13 cellular contexts compared by ENCODE assay signal in genomic region chr2:189534854-189535253, GRCh38. TPM values are rescaled to one million over a fixed set of nuclear protein-coding genes. Genes with fewer than 3 reads are reported as not detected.
DNase-seq lines count a peak whose midpoint lies in the region; ATAC-seq, FAIRE-seq and TF ChIP-seq lines count a peak whose summit lies in the region.
"Had no signal": no experiment of that assay in that cellular context is flagged by ENCODE, and none has a peak within 500 bp of the region (broad histone marks: within the 10 kb centered on the region; RNA-seq: fewer than 3 reads in every experiment).

No MANE protein-coding gene starts in this region.

- H3K4me1 Mint-ChIP-seq in activated T-helper 17 cell treated with anti-CD3 and anti-CD28 coated beads, Interleukin-2, amount 50 U/mL, for 72 hours: no peaks in the 10 kb centered on the region

- CTCF ChIA-PET in HEK293T (lab: Yijun Ruan, JAX): no interaction called here

- no peak overlapping the region for H3K4me2 ChIP-seq in smooth muscle cell

- H3K9me3 Mint-ChIP-seq in activated T-helper 17 cell treated with anti-CD3 and anti-CD28 coated beads, Interleukin-2, amount 50 U/mL, for 72 hours: no peaks in the 10 kb centered on the region

- peak; percentile 11 for FAIRE-seq in H54 (lab: Jason Lieb, UNC)

- no peaks in the 10 kb centered on the region for H4K20me1 ChIP-seq in smooth muscle cell (ENCODE audit: low read depth)

- POLR2A ChIA-PET in HEK293T (lab: Yijun Ruan, JAX): no interaction called here

- no peaks in the 10 kb centered on the region for H3K36me3 Mint-ChIP-seq in activated T-helper 17 cell treated with anti-CD3 and anti-CD28 coated beads, Interleukin-2, amount 50 U/mL, for 72 hours (ENCODE audit: low read depth)

- H3K79me2 ChIP-seq in smooth muscle cell (ENCODE audit: low read depth): no peaks in the 10 kb centered on the region

- H3K27ac Mint-ChIP-seq in activated T-helper 17 cell treated with anti-CD3 and anti-CD28 coated beads, Interleukin-2, amount 50 U/mL, for 72 hours: no peak overlapping the region
- H3K27ac Mint-ChIP-seq: activated CD8-positive, alpha-beta T cell treated with anti-CD3 and anti-CD28 coated beads, Interleukin-2, amount 10 ng/mL, durations not matched to agents 7 days and 5 days had no signal

- H3K27me3 ChIP-seq in adrenal gland (no peaks in the 10 kb centered on the region), smooth muscle cell (ENCODE audit: low read depth) (no peaks in the 10 kb centered on the region)

- no peak overlapping the region for H3K9ac ChIP-seq in smooth muscle cell (ENCODE audit: low read depth)

- no peak for DNase-seq in H54 (ENCODE audit: insufficient read length, low spot score)
- DNase-seq in adrenal gland: no peak
- no peak for DNase-seq in left ventricle myocardium superior
- no peak for DNase-seq in smooth muscle cell (lab: John Stamatoyannopoulos, UW; ENCODE audit: unreplicated experiment)
- DNase-seq in NCI-H526 treated with DMSO at 0.1 percent for 48 hours (lab: John Stamatoyannopoulos, UW): no peak
- no peak for DNase-seq in NCI-H2107 (lab: John Stamatoyannopoulos, UW)
- no peak for DNase-seq in HEK293T (ENCODE audit: extremely low spot score)
- DNase-seq: activated CD8-positive, alpha-beta T cell treated with anti-CD3 and anti-CD28 coated beads, Interleukin-2, amount 10 ng/mL, durations not matched to agents 7 days and 5 days; erythroblast; Karpas-422; retina; T-helper 1 cell had no signal

- no peak overlapping the region for H3K4me3 Mint-ChIP-seq in activated T-helper 17 cell treated with anti-CD3 and anti-CD28 coated beads, Interleukin-2, amount 50 U/mL, for 72 hours
- H3K4me3 Mint-ChIP-seq: activated CD8-positive, alpha-beta T cell treated with anti-CD3 and anti-CD28 coated beads, Interleukin-2, amount 10 ng/mL, durations not matched to agents 7 days and 5 days had no signal

- no peaks in the 10 kb centered on the region for H3K9me3 ChIP-seq in adrenal gland (replicated peaks in 1 of 3)
- H3K9me3 ChIP-seq in smooth muscle cell (replicated peaks; ENCODE audit: low read depth): no peaks in the 10 kb centered on the region

- peaks cover 21 to 33% of the 10 kb centered on the region in 2 donors for H3K4me1 ChIP-seq in adrenal gland (replicated peaks in 1 of 2)
- H3K4me1 ChIP-seq in smooth muscle cell (ENCODE audit: low read depth): no peaks in the 10 kb centered on the region

- H3K27ac ChIP-seq in adrenal gland (peak overlapping the region in 4 of 5 donors; percentile 47 to 69 (median 56)), smooth muscle cell (ENCODE audit: low read depth) (peak overlapping the region; percentile 19)

- H3K4me3 ChIP-seq in adrenal gland: no peak overlapping the region
- no peak overlapping the region for H3K4me3 ChIP-seq in smooth muscle cell

- H3F3A ChIP-seq in smooth muscle cell (ENCODE audit: low read depth): no peaks in the 10 kb centered on the region

- TF ChIP-seq POLR2A in H54 (IDR thresholded peaks at IDR 0.05; ENCODE audit: low read depth, low read length): no peak
- TF ChIP-seq POLR2A in adrenal gland (IDR thresholded peaks at IDR 0.05): no peak

- peak overlapping the region; percentile 51 for H2AFZ ChIP-seq in smooth muscle cell (ENCODE audit: low read depth)

- peaks cover 11% of the 10 kb centered on the region for H3K27me3 Mint-ChIP-seq in activated T-helper 17 cell treated with anti-CD3 and anti-CD28 coated beads, Interleukin-2, amount 50 U/mL, for 72 hours

- intact Hi-C loops in adrenal gland (cut with DNase I) (no loop called here), left ventricle myocardium superior (cut with micrococcal nuclease) (no loop called here)

- WGBS in adrenal gland, 4 donors: 56 to 73% (median 68%) methylated on average over 1 of the region's 1 CpG
- 66% methylated on average over 1 of the region's 1 CpG for WGBS in smooth muscle cell (ENCODE audit: low lambda C conversion rate)

- peak; percentile 75 for ATAC-seq in left ventricle myocardium superior
- ATAC-seq in activated T-helper 17 cell treated with anti-CD3 and anti-CD28 coated beads, Interleukin-2, amount 50 U/mL, for 72 hours (replicated peaks): no peak
- ATAC-seq: activated CD8-positive, alpha-beta T cell treated with anti-CD3 and anti-CD28 coated beads, Interleukin-2, amount 10 ng/mL, durations not matched to agents 7 days and 5 days had no signal

- no peaks in the 10 kb centered on the region for H3K36me3 ChIP-seq in adrenal gland (replicated peaks in 1 of 2)
- no peaks in the 10 kb centered on the region for H3K36me3 ChIP-seq in smooth muscle cell (ENCODE audit: low read depth)

- TF ChIP-seq CTCF in adrenal gland (IDR thresholded peaks at IDR 0.05): no peak
- TF ChIP-seq CTCF in smooth muscle cell (IDR thresholded peaks at IDR 0.05; ENCODE audit: borderline replicate concordance, insufficient read depth, poor library complexity, severe bottlenecking): no peak

TF ChIP-seq in HEK293T, 16 proteins besides CTCF, POLR2A, EP300 and RAD21:
- TF ChIP-seq SUZ12 (IDR thresholded peaks at IDR 0.05) (no peak), L3MBTL2 (conservative IDR thresholded peaks at IDR 0.05) (no peak), HDGF (IDR thresholded peaks at IDR 0.05; ENCODE audit: borderline replicate concordance) (no peak), CTBP1 (IDR thresholded peaks at IDR 0.05; ENCODE audit: borderline replicate concordance) (no peak), ZNF384 (IDR thresholded peaks at IDR 0.05) (no peak), PKNOX1 (IDR thresholded peaks at IDR 0.05) (no peak), BHLHE40 (IDR thresholded peaks at IDR 0.05; ENCODE audit: borderline replicate concordance) (no peak), ARNT (IDR thresholded peaks at IDR 0.05) (no peak), FOXA1 (IDR thresholded peaks at IDR 0.05) (no peak), FOXK2 (IDR thresholded peaks at IDR 0.05) (no peak), NFRKB (IDR thresholded peaks at IDR 0.05) (no peak), LEF1 (IDR thresholded peaks at IDR 0.05; ENCODE audit: borderline replicate concordance) (no peak), SP1 (IDR thresholded peaks at IDR 0.05) (no peak), FOXM1 (IDR thresholded peaks at IDR 0.05; ENCODE audit: borderline replicate concordance) (no peak), TARDBP (IDR thresholded peaks at IDR 0.05) (no peak), ELF4 (IDR thresholded peaks at IDR 0.05) (no peak)
TF ChIP-seq in HEK293T: peak in this region for 0.

RNA-seq across cellular contexts. Expression of gene SLC40A1, which starts 45.7 kb away (rescaled TPM):
- total RNA-seq in adrenal gland (1,000 to 10,000 TPM in 5 of 8 donors, 100 to 1,000 TPM in 2, 10 to 100 TPM in 1; 84.1 to 3,561 (median 1,319) TPM), left ventricle myocardium superior (57.5 TPM), smooth muscle cell (10.5 and 15.2 TPM in 2 replicates)
- polyA plus RNA-seq in adrenal gland (100 to 1,000 TPM; 115 to 215 (median 154) TPM), smooth muscle cell (8.7 and 9.1 TPM in 2 replicates)
- total RNA-seq in activated T-helper 17 cell treated with anti-CD3 and anti-CD28 coated beads, Interleukin-2, amount 50 U/mL, for 72 hours: 1 to 10 TPM; 1.1 to 4.1 TPM
